ENCODE assay signal across 9 cellular contexts in genomic region chr6:106181664-106182418, GRCh38.
DNase-seq lines count a peak whose midpoint lies in the region; ATAC-seq and TF ChIP-seq lines count a peak whose summit lies in the region.
"Had no signal": no experiment of that assay in that cellular context is flagged by ENCODE, and none has a peak within 500 bp of the region (broad histone marks: within the 10 kb centered on the region; RNA-seq: fewer than 3 reads in every experiment).

No MANE protein-coding gene starts in this region.

- H2AK5ac ChIP-seq in neuronal stem cell (ENCODE audit: low read depth, low read length): no peak overlapping the region

- peaks cover 8 to 14% of the 10 kb centered on the region in 2 experiments for H3K36me3 ChIP-seq in SK-N-SH (replicated peaks in 1 of 2; ENCODE audit: control insufficient read depth in 1 of 2, insufficient read depth in 2 of 2, low read length in 1 of 2)
- peaks cover 0 to 10% of the 10 kb centered on the region in 2 donors for H3K36me3 ChIP-seq in neuronal stem cell (replicated peaks in 1 of 2; ENCODE audit: control insufficient read depth in 2 of 2, insufficient read depth in 2 of 2, low read length in 2 of 2)
- peaks cover 0 to 17% of the 10 kb centered on the region in 2 donors for H3K36me3 ChIP-seq in gastroesophageal sphincter
- no peaks in the 10 kb centered on the region for H3K36me3 ChIP-seq in adrenal gland (replicated peaks in 1 of 2)
- H3K36me3 ChIP-seq: Peyer's patch had no signal

- no peak for TF ChIP-seq POLR2A in gastroesophageal sphincter (IDR thresholded peaks at IDR 0.05)
- no peak for TF ChIP-seq POLR2A in adrenal gland (IDR thresholded peaks at IDR 0.05)

- H3K27ac ChIP-seq in SK-N-SH (ENCODE audit: low read depth in 2 of 2, low read length in 1 of 2) (peak overlapping the region in 1 of 2 experiments; percentile 91; a peak in 3 of 4 replicates), neuronal stem cell (replicated peaks; ENCODE audit: low read length) (no peak overlapping the region), gastroesophageal sphincter (no peak overlapping the region), adrenal gland (no peak overlapping the region)
- H3K27ac ChIP-seq: Peyer's patch had no signal

- WGBS in SK-N-SH (ENCODE audit: low lambda C conversion rate): 41% methylated on average over 3 of the region's 3 CpGs
- WGBS in neuronal stem cell (ENCODE audit: extremely low coverage in 2 of 2, insufficient read length in 2 of 2, insufficient replicate concordance in 1 of 2), 2 donors: no CpG with 5 or more reads among the region's 3 CpGs
- WGBS in gastroesophageal sphincter (ENCODE audit: low coverage in 1 of 2), 2 donors: 82 to 88% methylated on average over 3 of the region's 3 CpGs
- WGBS in adrenal gland, 4 donors: 76 to 84% (median 81%) methylated on average over 3 of the region's 3 CpGs

- no peaks in the 10 kb centered on the region for H3K79me1 ChIP-seq in neuronal stem cell (ENCODE audit: low read depth, low read length)

- H2AFZ ChIP-seq in SK-N-SH (ENCODE audit: low read depth) (no peak overlapping the region), neuronal stem cell (ENCODE audit: low read length) (no peak overlapping the region)

- H2BK5ac ChIP-seq in neuronal stem cell (ENCODE audit: low read length): no peak overlapping the region

- no peaks in the 10 kb centered on the region for H3K9me2 ChIP-seq in SK-N-SH

- DNase-seq in SK-N-SH (no peak), myocyte (ENCODE audit: low read depth) (peak; percentile 27), neuronal stem cell (ENCODE audit: low spot score) (no peak), adrenal gland (no peak)
- DNase-seq: Peyer's patch had no signal

- no peak overlapping the region for H3K14ac ChIP-seq in neuronal stem cell (ENCODE audit: low read length)

- peaks cover 0 to 13% of the 10 kb centered on the region in 2 experiments; a peak in 1 of 4 replicates for H3K4me1 ChIP-seq in SK-N-SH (ENCODE audit: control insufficient read depth in 1 of 2, insufficient read depth in 2 of 2, low read depth in 1 of 2, low read length in 1 of 2)
- H3K4me1 ChIP-seq in neuronal stem cell (ENCODE audit: control insufficient read depth in 2 of 2, insufficient read depth in 1 of 2, low read depth in 1 of 2, low read length in 2 of 2): no peaks in the 10 kb centered on the region
- H3K4me1 ChIP-seq in gastroesophageal sphincter: no peaks in the 10 kb centered on the region
- H3K4me1 ChIP-seq in adrenal gland (replicated peaks in 1 of 2): no peaks in the 10 kb centered on the region
- H3K4me1 ChIP-seq: Peyer's patch had no signal

- ATAC-seq in GM18867 (IDR thresholded peaks at IDR 0.05; ENCODE audit: unreplicated experiment) (peak; percentile 36), HG02884 (IDR thresholded peaks at IDR 0.05; ENCODE audit: unreplicated experiment) (peak; percentile 53), GM21526 (IDR thresholded peaks at IDR 0.05; ENCODE audit: low FRiP score, unreplicated experiment) (no peak), gastroesophageal sphincter (no peak)

- TF ChIP-seq EP300 in SK-N-SH (IDR thresholded peaks at IDR 0.05; ENCODE audit: borderline replicate concordance in 1 of 2, low read depth in 1 of 2, low read length in 1 of 2): peak in 1 of 2 experiments; percentile 72; a peak in 1 of 4 replicates
- TF ChIP-seq EP300 in gastroesophageal sphincter (IDR thresholded peaks at IDR 0.05): no peak

- POLR2A ChIA-PET in SK-N-SH (lab: Yijun Ruan, JAX): no interaction called here

- TF ChIP-seq RAD21 in SK-N-SH (IDR thresholded peaks at IDR 0.05; ENCODE audit: low read length): no peak

- H2BK15ac ChIP-seq in neuronal stem cell (ENCODE audit: low read length): no peak overlapping the region

- H3K9ac ChIP-seq in SK-N-SH (peak overlapping the region; percentile 28; the same call in 1 of the 2 replicates), neuronal stem cell (ENCODE audit: low read depth, low read length, poor library complexity) (no peak overlapping the region)

- H3K18ac ChIP-seq in neuronal stem cell (ENCODE audit: low read length): no peak overlapping the region

- TF ChIP-seq CTCF in SK-N-SH (IDR thresholded peaks at IDR 0.05) (no peak), gastroesophageal sphincter (IDR thresholded peaks at IDR 0.05) (no peak), adrenal gland (IDR thresholded peaks at IDR 0.05) (no peak)

- H3K4me3 ChIP-seq in SK-N-SH (ENCODE audit: low read depth in 2 of 2, low read length in 1 of 2): no peak overlapping the region
- no peak overlapping the region for H3K4me3 ChIP-seq in neuronal stem cell (ENCODE audit: low read length in 2 of 2)
- no peak overlapping the region for H3K4me3 ChIP-seq in gastroesophageal sphincter
- H3K4me3 ChIP-seq in adrenal gland: no peak overlapping the region
- H3K4me3 ChIP-seq: Peyer's patch had no signal

- H2BK120ac ChIP-seq in neuronal stem cell (ENCODE audit: low read depth, low read length): no peak overlapping the region

- no peaks in the 10 kb centered on the region for H3K79me2 ChIP-seq in SK-N-SH (ENCODE audit: insufficient read depth)

- no peak overlapping the region for H3K23ac ChIP-seq in neuronal stem cell (ENCODE audit: low read depth, low read length, poor library complexity)

- H3K9me3 ChIP-seq in SK-N-SH (no peaks in the 10 kb centered on the region), neuronal stem cell (replicated peaks in 1 of 2; ENCODE audit: control insufficient read depth in 2 of 2, insufficient read depth in 1 of 2, low read depth in 1 of 2, low read length in 2 of 2) (no peaks in the 10 kb centered on the region), gastroesophageal sphincter (no peaks in the 10 kb centered on the region), adrenal gland (replicated peaks in 1 of 3) (no peaks in the 10 kb centered on the region)
- H3K9me3 ChIP-seq: Peyer's patch had no signal

- no peak overlapping the region for H2BK12ac ChIP-seq in neuronal stem cell (ENCODE audit: low read length)

- H3K27me3 ChIP-seq in SK-N-SH (ENCODE audit: insufficient read depth) (no peaks in the 10 kb centered on the region), neuronal stem cell (ENCODE audit: control insufficient read depth in 3 of 3, insufficient read depth in 3 of 3, low read depth in 1 of 3, low read length in 3 of 3) (no peaks in the 10 kb centered on the region), gastroesophageal sphincter (no peaks in the 10 kb centered on the region), adrenal gland (no peaks in the 10 kb centered on the region)
- H3K27me3 ChIP-seq: Peyer's patch had no signal

- H3F3A ChIP-seq in SK-N-SH (replicated peaks; ENCODE audit: insufficient read depth): peaks cover 37% of the 10 kb centered on the region

- no peak overlapping the region for H4K8ac ChIP-seq in neuronal stem cell (ENCODE audit: low read depth, low read length)

- H3K4me2 ChIP-seq in SK-N-SH (peak overlapping the region; percentile 21; the same call in 1 of the 2 replicates), neuronal stem cell (ENCODE audit: insufficient read depth, low read length, poor library complexity, severe bottlenecking) (no peak overlapping the region)

- intact Hi-C loops in adrenal gland (cut with DNase I): no loop called here

- no peak overlapping the region for H4K91ac ChIP-seq in neuronal stem cell (ENCODE audit: low read depth, low read length, poor library complexity)

- H3K4ac ChIP-seq in neuronal stem cell (ENCODE audit: low read length): no peak overlapping the region

- H4K20me1 ChIP-seq in SK-N-SH (ENCODE audit: insufficient read depth): no peaks in the 10 kb centered on the region

- CTCF ChIA-PET in SK-N-SH (lab: Yijun Ruan, JAX): no interaction called here

TF ChIP-seq in SK-N-SH, 30 proteins besides CTCF, POLR2A, EP300 and RAD21 (continues in another document):
- TF ChIP-seq RXRA (IDR thresholded peaks at IDR 0.05; ENCODE audit: borderline replicate concordance, low read depth): peak; percentile 51
- no peak for TF ChIP-seq YY1 (IDR thresholded peaks at IDR 0.05; ENCODE audit: low read depth)
- TF ChIP-seq JUND (IDR thresholded peaks at IDR 0.05): peak; percentile 87
- TF ChIP-seq MEF2A (IDR thresholded peaks at IDR 0.05; ENCODE audit: borderline replicate concordance, low read depth): no peak
- TF ChIP-seq PBX3 (IDR thresholded peaks at IDR 0.05): peak; percentile 92
- TF ChIP-seq TCF12 (IDR thresholded peaks at IDR 0.05): peak; percentile 76
- no peak for TF ChIP-seq RCOR1 (IDR thresholded peaks at IDR 0.05; ENCODE audit: low read length)
- no peak for TF ChIP-seq EZH2phosphoT487 (IDR thresholded peaks at IDR 0.05; ENCODE audit: borderline replicate concordance, low read depth)
- peak; percentile 30; the same call in 1 of the 2 replicates for TF ChIP-seq POLR2AphosphoS5 (IDR thresholded peaks at IDR 0.05; ENCODE audit: low read depth, low read length)

Comparison
In these comparisons a context has a peak if more than half of its experiments do, and no peak if none do; other contexts are left out.
1. ATAC-seq: peak in GM18867 (single experiment) and HG02884 (single experiment); none in GM21526 (single experiment) and gastroesophageal sphincter (single experiment).